In the genomic region with DNA sequence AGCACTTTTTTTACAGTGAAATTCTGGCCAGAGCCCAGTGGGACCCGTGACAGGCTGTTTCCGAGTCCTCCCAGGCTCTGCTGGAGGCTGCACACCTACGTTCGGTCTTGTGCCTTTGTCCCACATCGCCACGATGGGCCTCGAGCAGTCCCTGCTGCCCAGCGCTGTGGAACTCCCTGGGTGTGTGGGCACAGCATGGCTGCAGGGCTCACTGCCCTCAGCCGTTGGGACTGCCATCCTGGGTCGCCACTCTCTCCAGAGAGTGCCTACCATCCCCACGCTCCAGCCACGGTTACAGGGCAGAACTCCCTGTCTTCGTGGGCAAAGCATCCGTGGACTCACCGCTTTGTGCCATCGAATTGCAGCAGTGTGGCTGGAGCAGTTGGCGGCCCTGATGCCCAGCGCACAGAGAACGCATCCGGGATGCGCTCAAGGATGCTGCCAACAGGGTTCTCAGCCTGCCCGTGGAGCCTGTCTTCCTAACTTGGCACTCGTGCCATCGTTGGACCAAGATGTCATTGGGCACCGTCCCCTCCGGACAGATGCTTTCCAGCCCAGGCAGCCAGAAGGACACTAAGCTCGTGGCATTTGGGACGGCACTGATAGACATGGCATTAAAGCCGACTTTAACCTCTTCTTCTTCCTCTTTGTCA, we compare ENCODE assay signal across 36 cellular contexts.
"Had no signal": no experiment of that assay in that cellular context is flagged by ENCODE, and none has a peak within 500 bp of the region (broad histone marks: within the 10 kb centered on the region; RNA-seq: fewer than 3 reads in every experiment).

No MANE protein-coding gene starts in this region.

- H3K4me1 Mint-ChIP-seq: activated naive CD8-positive, alpha-beta T cell treated with anti-CD3 and anti-CD28 coated beads for 36 hours; WTC11 had no signal

- H3K27ac ChIP-seq: brain microvascular endothelial cell, Peyer's patch, SJSA1 had no signal

- H3K9me3 ChIP-seq: MG63, Peyer's patch, SJSA1, SK-N-SH had no signal

- H3K4me3 ChIP-seq: MG63, Peyer's patch, SJSA1 had no signal

- ATAC-seq: activated CD4-positive, alpha-beta T cell treated with anti-CD3 and anti-CD28 coated beads for 36 hours; activated CD4-positive, CD25-positive, alpha-beta regulatory T cell treated with anti-CD3 and anti-CD28 coated beads, Interleukin-2, amount 50 U/mL, for 24 hours; activated CD8-positive, alpha-beta memory T cell treated with anti-CD3 and anti-CD28 coated beads, Interleukin-2, amount 10 ng/mL, durations not matched to agents 7 days and 5 days; PC-3; WTC11 had no signal

- H3K36me3 Mint-ChIP-seq: activated CD8-positive, alpha-beta memory T cell treated with anti-CD3 and anti-CD28 coated beads, Interleukin-2, amount 10 ng/mL, durations not matched to agents 7 days and 5 days; activated naive CD8-positive, alpha-beta T cell treated with anti-CD3 and anti-CD28 coated beads for 36 hours; WTC11 had no signal

- H3K36me3 ChIP-seq: brain microvascular endothelial cell, MG63, Peyer's patch, SJSA1 had no signal

- H3K4me3 Mint-ChIP-seq: activated CD4-positive, alpha-beta memory T cell treated with anti-CD3 and anti-CD28 coated beads, Interleukin-2, amount 10 ng/mL, durations not matched to agents 7 days and 5 days; activated CD4-positive, alpha-beta T cell treated with anti-CD3 and anti-CD28 coated beads for 36 hours; activated CD8-positive, alpha-beta memory T cell treated with anti-CD3 and anti-CD28 coated beads, Interleukin-2, amount 10 ng/mL, durations not matched to agents 7 days and 5 days; activated naive CD8-positive, alpha-beta T cell treated with anti-CD3 and anti-CD28 coated beads for 36 hours; T-helper 1 cell treated with Interleukin-12 subunit alpha and Interleukin-12 subunit beta and Interleukin-4 antibody, amounts not matched to agents 30 μg/mL and 1 μg/mL, for 36 hours; T-helper 2 cell treated with Interferon-gamma antibody and Interleukin-4, amounts not matched to agents 5 μg/mL and 100 μg/mL, for 36 hours; WTC11 had no signal

- DNase-seq: activated CD4-positive, alpha-beta memory T cell treated with anti-CD3 and anti-CD28 coated beads, Interleukin-2, amount 10 ng/mL, durations not matched to agents 7 days and 5 days; activated CD4-positive, alpha-beta T cell treated with anti-CD3 and anti-CD28 coated beads for 36 hours; activated CD8-positive, alpha-beta memory T cell treated with anti-CD3 and anti-CD28 coated beads for 24 hours; activated CD8-positive, alpha-beta memory T cell treated with anti-CD3 and anti-CD28 coated beads, Interleukin-2, amount 10 ng/mL, durations not matched to agents 7 days and 5 days; activated CD8-positive, alpha-beta memory T cell treated with anti-CD3 and anti-CD28 coated beads, Interleukin-2, amount 50 U/mL, for 48 hours; activated effector memory CD4-positive, alpha-beta T cell treated with anti-CD3 and anti-CD28 coated beads, Interleukin-2, amount 50 U/mL, for 16 hours; activated naive CD4-positive, alpha-beta T cell; activated naive CD4-positive, alpha-beta T cell treated with anti-CD3 and anti-CD28 coated beads, Interleukin-2, amount 50 U/mL, for 16 hours; activated naive CD8-positive, alpha-beta T cell treated with anti-CD3 and anti-CD28 coated beads for 36 hours; activated T-cell treated with anti-CD3 and anti-CD28 coated beads, Interleukin-2, amount 50 U/mL, for 48 hours; amniotic stem cell; aorta; brain microvascular endothelial cell; Kasumi-1; KG1; MG63; NCI-H1048; NCI-H1105 treated with DMSO at 0.1 percent for 48 hours; NCI-H1436; NCI-H1694; NCI-H1930; NCI-H345; NCI-H510A; NCI-H526; NCI-H748 treated with DMSO at 0.1 percent for 48 hours; NK-92 treated with Interleukin-12 subunit alpha and Interleukin-12 subunit beta, amount 100 ng/mL, for 24 hours; PC-3; Peyer's patch; RPMI8226; SHP77 treated with DMSO at 0.1 percent for 48 hours; SK-N-SH had no signal

- H3K27me3 ChIP-seq: brain microvascular endothelial cell, MG63, Peyer's patch, SJSA1 had no signal

- H3K4me1 ChIP-seq: Peyer's patch had no signal

- H3K9me3 Mint-ChIP-seq: activated naive CD8-positive, alpha-beta T cell treated with anti-CD3 and anti-CD28 coated beads for 36 hours; T-helper 1 cell treated with Interleukin-12 subunit alpha and Interleukin-12 subunit beta and Interleukin-4 antibody, amounts not matched to agents 30 μg/mL and 1 μg/mL, for 36 hours; T-helper 2 cell treated with Interferon-gamma antibody and Interleukin-4, amounts not matched to agents 5 μg/mL and 100 μg/mL, for 36 hours; WTC11 had no signal

- H3K27ac Mint-ChIP-seq: activated CD4-positive, alpha-beta T cell treated with anti-CD3 and anti-CD28 coated beads for 36 hours; activated CD8-positive, alpha-beta memory T cell treated with anti-CD3 and anti-CD28 coated beads, Interleukin-2, amount 10 ng/mL, durations not matched to agents 7 days and 5 days; activated naive CD8-positive, alpha-beta T cell treated with anti-CD3 and anti-CD28 coated beads for 36 hours; T-helper 1 cell treated with Interleukin-12 subunit alpha and Interleukin-12 subunit beta and Interleukin-4 antibody, amounts not matched to agents 30 μg/mL and 1 μg/mL, for 36 hours; T-helper 2 cell treated with Interferon-gamma antibody and Interleukin-4, amounts not matched to agents 5 μg/mL and 100 μg/mL, for 36 hours; WTC11 had no signal
